ENCODE assay signal across 1 cellular context in the genomic region with DNA sequence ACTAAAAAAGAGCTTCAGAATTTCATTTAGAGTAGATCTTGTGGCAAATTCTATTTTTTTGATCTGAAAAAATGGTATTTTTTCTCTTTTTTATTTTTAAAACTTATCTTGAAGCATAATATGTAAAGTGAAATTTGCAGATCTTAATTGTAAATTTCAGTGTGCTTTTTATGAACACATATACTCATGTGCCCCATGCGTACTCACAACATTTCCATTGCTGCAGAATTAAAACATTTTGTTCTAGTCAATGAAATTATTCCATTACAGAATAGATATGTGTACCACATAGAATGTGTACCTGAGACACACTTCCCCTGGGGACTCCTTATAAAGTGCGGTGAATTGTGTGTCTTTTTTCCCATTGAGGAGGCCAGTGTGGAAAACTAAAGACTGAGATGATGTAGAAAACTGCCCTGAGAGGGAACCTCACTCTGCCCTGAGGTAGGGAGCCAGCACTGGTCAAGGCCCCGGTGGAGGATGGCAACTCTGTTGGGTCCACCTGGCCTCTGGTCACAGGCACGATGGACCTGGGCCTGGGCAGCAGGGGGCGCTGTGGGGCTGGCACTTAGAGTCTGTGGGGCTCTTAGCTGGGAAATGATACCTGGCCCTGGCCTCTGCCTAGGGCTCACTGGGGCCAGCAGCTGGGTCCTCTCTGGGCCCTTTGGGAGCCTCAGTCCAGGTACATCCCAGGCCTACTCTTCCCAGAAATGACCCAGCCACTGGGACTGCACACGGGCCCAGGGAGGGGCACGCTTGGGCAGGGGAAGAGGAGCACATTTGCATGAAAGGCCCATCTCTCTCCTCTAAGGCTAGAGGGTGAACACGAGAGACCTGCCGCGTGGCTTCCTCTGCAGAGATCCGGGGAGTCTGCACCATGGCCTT.
TF ChIP-seq lines count a peak whose summit lies in the region.

No MANE protein-coding gene starts in this region.

TF ChIP-seq in K562, 482 proteins besides CTCF, POLR2A, EP300 and RAD21 (continued from another document and continues in another):
- TF ChIP-seq MYBL2 (IDR thresholded peaks at IDR 0.05; ENCODE audit: low read depth) (no peak), MYBL2 (CRISPR knock-in tag; IDR thresholded peaks at IDR 0.05; ENCODE audit: borderline replicate concordance) (0 out of 2 replicates have a peak, but pooled peaks have one; percentile 59), NFE2L1 (tag; IDR thresholded peaks at IDR 0.05; ENCODE audit: borderline replicate concordance, low read depth) (no peak), DIDO1 (tag; IDR thresholded peaks at IDR 0.05; ENCODE audit: low read depth) (no peak), RB1 (IDR thresholded peaks at IDR 0.05; ENCODE audit: low read depth) (no peak), FOXK1 (CRISPR knock-in tag; IDR thresholded peaks at IDR 0.05; ENCODE audit: borderline replicate concordance) (peak; percentile 84; the same call in 1 of the 2 replicates), HNRNPH1 (optimal IDR thresholded peaks at IDR 0.05; ENCODE audit: low read depth, low read length) (no peak), FUS (optimal IDR thresholded peaks at IDR 0.05; ENCODE audit: low read depth, low read length) (no peak), BCLAF1 (IDR thresholded peaks at IDR 0.05; ENCODE audit: borderline replicate concordance in 1 of 2, control insufficient read depth in 1 of 2, low read depth in 2 of 2, low read length in 1 of 2) (no peak), HMBOX1 (IDR thresholded peaks at IDR 0.05) (no peak), PYGO2 (tag; IDR thresholded peaks at IDR 0.05) (no peak), MEF2A (IDR thresholded peaks at IDR 0.05; ENCODE audit: control insufficient read depth, low read depth, low read length) (no peak), NONO (IDR thresholded peaks at IDR 0.05; ENCODE audit: low read depth in 2 of 2, low read length in 1 of 2) (0 out of 4 replicates have a peak, but pooled peaks of 1 of the 2 experiments have one; percentile 41), ZNF197 (CRISPR knock-in tag; IDR thresholded peaks at IDR 0.05; ENCODE audit: low read depth) (no peak), SMC3 (conservative IDR thresholded peaks at IDR 0.05; ENCODE audit: insufficient read depth, low read depth, low read length) (peak; percentile 98), MAX (CRISPR knock-in tag; IDR thresholded peaks at IDR 0.05) (peak; percentile 40; the same call in 1 of the 2 replicates), IRF9 (tag; IDR thresholded peaks at IDR 0.05) (no peak), POLR2AphosphoS2 (IDR thresholded peaks at IDR 0.05; ENCODE audit: low read length) (no peak), ZNF184 (CRISPR knock-in tag; IDR thresholded peaks at IDR 0.05) (0 out of 2 replicates have a peak, but pooled peaks have one; percentile 45), SREBF1 (IDR thresholded peaks at IDR 0.05; ENCODE audit: borderline replicate concordance, low read depth, low read length) (no peak), SIN3B (IDR thresholded peaks at IDR 0.05; ENCODE audit: low read depth) (peak; percentile 22; the same call in 1 of the 2 replicates), HEY1 (CRISPR knock-in tag; IDR thresholded peaks at IDR 0.05; ENCODE audit: borderline replicate concordance) (no peak), EGR1 (conservative IDR thresholded peaks at IDR 0.05) (no peak), NFATC3 (IDR thresholded peaks at IDR 0.05) (no peak), GABPB2 (CRISPR knock-in tag; conservative IDR thresholded peaks at IDR 0.05) (no peak), ETS2 (tag; IDR thresholded peaks at IDR 0.05; ENCODE audit: borderline replicate concordance, poor library complexity, severe bottlenecking) (no peak), ZNF764 (CRISPR knock-in tag; IDR thresholded peaks at IDR 0.05; ENCODE audit: low read depth) (peak; percentile 45; the same call in 1 of the 2 replicates), SAFB (IDR thresholded peaks at IDR 0.05; ENCODE audit: borderline replicate concordance, low read depth, low read length) (no peak), ELF1 (tag; IDR thresholded peaks at IDR 0.05) (no peak), ZC3H11A (IDR thresholded peaks at IDR 0.05; ENCODE audit: low read depth, low read length) (peak; percentile 75; the same call in 1 of the 2 replicates), ESRRB (CRISPR knock-in tag; IDR thresholded peaks at IDR 0.05; ENCODE audit: borderline replicate concordance) (no peak), BCL6 (CRISPR knock-in tag; IDR thresholded peaks at IDR 0.05) (no peak), NCOA4 (IDR thresholded peaks at IDR 0.05; ENCODE audit: partially characterized antibody) (no peak), ZBTB5 (IDR thresholded peaks at IDR 0.05) (no peak), ZNF212 (CRISPR knock-in tag; IDR thresholded peaks at IDR 0.05) (peak; percentile 73; the same call in 1 of the 2 replicates)
- TF ChIP-seq, protein P1, sequence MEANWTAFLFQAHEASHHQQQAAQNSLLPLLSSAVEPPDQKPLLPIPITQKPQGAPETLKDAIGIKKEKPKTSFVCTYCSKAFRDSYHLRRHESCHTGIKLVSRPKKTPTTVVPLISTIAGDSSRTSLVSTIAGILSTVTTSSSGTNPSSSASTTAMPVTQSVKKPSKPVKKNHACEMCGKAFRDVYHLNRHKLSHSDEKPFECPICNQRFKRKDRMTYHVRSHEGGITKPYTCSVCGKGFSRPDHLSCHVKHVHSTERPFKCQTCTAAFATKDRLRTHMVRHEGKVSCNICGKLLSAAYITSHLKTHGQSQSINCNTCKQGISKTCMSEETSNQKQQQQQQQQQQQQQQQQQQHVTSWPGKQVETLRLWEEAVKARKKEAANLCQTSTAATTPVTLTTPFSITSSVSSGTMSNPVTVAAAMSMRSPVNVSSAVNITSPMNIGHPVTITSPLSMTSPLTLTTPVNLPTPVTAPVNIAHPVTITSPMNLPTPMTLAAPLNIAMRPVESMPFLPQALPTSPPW (CRISPR knock-in tag; IDR thresholded peaks at IDR 0.05): no peak
- TF ChIP-seq, protein P2, sequence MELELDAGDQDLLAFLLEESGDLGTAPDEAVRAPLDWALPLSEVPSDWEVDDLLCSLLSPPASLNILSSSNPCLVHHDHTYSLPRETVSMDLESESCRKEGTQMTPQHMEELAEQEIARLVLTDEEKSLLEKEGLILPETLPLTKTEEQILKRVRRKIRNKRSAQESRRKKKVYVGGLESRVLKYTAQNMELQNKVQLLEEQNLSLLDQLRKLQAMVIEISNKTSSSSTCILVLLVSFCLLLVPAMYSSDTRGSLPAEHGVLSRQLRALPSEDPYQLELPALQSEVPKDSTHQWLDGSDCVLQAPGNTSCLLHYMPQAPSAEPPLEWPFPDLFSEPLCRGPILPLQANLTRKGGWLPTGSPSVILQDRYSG (tag; conservative IDR thresholded peaks at IDR 0.05; ENCODE audit: low read depth): no peak
- TF ChIP-seq, protein P3, sequence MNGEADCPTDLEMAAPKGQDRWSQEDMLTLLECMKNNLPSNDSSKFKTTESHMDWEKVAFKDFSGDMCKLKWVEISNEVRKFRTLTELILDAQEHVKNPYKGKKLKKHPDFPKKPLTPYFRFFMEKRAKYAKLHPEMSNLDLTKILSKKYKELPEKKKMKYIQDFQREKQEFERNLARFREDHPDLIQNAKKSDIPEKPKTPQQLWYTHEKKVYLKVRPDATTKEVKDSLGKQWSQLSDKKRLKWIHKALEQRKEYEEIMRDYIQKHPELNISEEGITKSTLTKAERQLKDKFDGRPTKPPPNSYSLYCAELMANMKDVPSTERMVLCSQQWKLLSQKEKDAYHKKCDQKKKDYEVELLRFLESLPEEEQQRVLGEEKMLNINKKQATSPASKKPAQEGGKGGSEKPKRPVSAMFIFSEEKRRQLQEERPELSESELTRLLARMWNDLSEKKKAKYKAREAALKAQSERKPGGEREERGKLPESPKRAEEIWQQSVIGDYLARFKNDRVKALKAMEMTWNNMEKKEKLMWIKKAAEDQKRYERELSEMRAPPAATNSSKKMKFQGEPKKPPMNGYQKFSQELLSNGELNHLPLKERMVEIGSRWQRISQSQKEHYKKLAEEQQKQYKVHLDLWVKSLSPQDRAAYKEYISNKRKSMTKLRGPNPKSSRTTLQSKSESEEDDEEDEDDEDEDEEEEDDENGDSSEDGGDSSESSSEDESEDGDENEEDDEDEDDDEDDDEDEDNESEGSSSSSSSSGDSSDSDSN (IDR thresholded peaks at IDR 0.05; ENCODE audit: borderline replicate concordance in 1 of 2, low read depth in 2 of 2, low read length in 2 of 2): 0 out of 4 replicates have a peak, but pooled peaks of 1 of the 2 experiments have one; percentile 47
- TF ChIP-seq, protein P4, sequence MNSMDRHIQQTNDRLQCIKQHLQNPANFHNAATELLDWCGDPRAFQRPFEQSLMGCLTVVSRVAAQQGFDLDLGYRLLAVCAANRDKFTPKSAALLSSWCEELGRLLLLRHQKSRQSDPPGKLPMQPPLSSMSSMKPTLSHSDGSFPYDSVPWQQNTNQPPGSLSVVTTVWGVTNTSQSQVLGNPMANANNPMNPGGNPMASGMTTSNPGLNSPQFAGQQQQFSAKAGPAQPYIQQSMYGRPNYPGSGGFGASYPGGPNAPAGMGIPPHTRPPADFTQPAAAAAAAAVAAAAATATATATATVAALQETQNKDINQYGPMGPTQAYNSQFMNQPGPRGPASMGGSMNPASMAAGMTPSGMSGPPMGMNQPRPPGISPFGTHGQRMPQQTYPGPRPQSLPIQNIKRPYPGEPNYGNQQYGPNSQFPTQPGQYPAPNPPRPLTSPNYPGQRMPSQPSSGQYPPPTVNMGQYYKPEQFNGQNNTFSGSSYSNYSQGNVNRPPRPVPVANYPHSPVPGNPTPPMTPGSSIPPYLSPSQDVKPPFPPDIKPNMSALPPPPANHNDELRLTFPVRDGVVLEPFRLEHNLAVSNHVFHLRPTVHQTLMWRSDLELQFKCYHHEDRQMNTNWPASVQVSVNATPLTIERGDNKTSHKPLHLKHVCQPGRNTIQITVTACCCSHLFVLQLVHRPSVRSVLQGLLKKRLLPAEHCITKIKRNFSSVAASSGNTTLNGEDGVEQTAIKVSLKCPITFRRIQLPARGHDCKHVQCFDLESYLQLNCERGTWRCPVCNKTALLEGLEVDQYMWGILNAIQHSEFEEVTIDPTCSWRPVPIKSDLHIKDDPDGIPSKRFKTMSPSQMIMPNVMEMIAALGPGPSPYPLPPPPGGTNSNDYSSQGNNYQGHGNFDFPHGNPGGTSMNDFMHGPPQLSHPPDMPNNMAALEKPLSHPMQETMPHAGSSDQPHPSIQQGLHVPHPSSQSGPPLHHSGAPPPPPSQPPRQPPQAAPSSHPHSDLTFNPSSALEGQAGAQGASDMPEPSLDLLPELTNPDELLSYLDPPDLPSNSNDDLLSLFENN (IDR thresholded peaks at IDR 0.05; ENCODE audit: low read depth in 2 of 2, low read length in 2 of 2): peak in 1 of 2 experiments; percentile 81; a peak in 1 of 4 replicates
- TF ChIP-seq, protein P5, sequence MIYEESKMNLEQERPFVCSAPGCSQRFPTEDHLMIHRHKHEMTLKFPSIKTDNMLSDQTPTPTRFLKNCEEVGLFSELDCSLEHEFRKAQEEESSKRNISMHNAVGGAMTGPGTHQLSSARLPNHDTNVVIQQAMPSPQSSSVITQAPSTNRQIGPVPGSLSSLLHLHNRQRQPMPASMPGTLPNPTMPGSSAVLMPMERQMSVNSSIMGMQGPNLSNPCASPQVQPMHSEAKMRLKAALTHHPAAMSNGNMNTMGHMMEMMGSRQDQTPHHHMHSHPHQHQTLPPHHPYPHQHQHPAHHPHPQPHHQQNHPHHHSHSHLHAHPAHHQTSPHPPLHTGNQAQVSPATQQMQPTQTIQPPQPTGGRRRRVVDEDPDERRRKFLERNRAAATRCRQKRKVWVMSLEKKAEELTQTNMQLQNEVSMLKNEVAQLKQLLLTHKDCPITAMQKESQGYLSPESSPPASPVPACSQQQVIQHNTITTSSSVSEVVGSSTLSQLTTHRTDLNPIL (CRISPR knock-in tag; IDR thresholded peaks at IDR 0.05): no peak
